20 cellular contexts compared by ENCODE assay signal in genomic region chr18:35662293-35663062, GRCh38.
DNase-seq lines count a peak whose midpoint lies in the region; ATAC-seq, FAIRE-seq and TF ChIP-seq lines count a peak whose summit lies in the region.
"Had no signal": no experiment of that assay in that cellular context is flagged by ENCODE, and none has a peak within 500 bp of the region (broad histone marks: within the 10 kb centered on the region; RNA-seq: fewer than 3 reads in every experiment).

No MANE protein-coding gene starts in this region.

- CTCF ChIA-PET in HepG2 (lab: Yijun Ruan, JAX; ENCODE audit: low intra/inter-chr PET ratio, low total read pairs), result interaction anchor here (1.4 kb wide), 1 partner anchor 115 kb away, joined by 9 read pairs; no protein-coding TSS in a partner anchor

- H3K27me3 ChIP-seq in HepG2 (ENCODE audit: control insufficient read depth in 1 of 2, insufficient read depth in 2 of 2, low read length in 2 of 2), result no peaks in the 10 kb centered on the region
- no peaks in the 10 kb centered on the region for H3K27me3 ChIP-seq in right lobe of liver
- H3K27me3 ChIP-seq: sigmoid colon, SJSA1 had no signal

- DNase-seq in HepG2 (ENCODE audit: low spot score) (no peak), right lobe of liver (no peak), superior temporal gyrus (ENCODE audit: extremely low spot score) (peak; percentile 8), NCI-H748 treated with DMSO at 0.1 percent for 48 hours (lab: John Stamatoyannopoulos, UW) (no peak), putamen (ENCODE audit: low spot score) (no peak)
- DNase-seq: activated CD4-positive, alpha-beta T cell treated with anti-CD3 and anti-CD28 coated beads, Interleukin-2, amount 50 U/mL, for 48 hours; CD8-positive, alpha-beta T cell; GM23248; NCI-H446 treated with DMSO at 0.1 percent for 48 hours; occipital lobe; sigmoid colon; stimulated activated CD4-positive, alpha-beta T cell treated with anti-CD3 and anti-CD28 coated beads, Interleukin-4, amount 100 ng/mL, for 24 hours had no signal

- no peak for FAIRE-seq in HepG2 (lab: Jason Lieb, UNC)
- FAIRE-seq: endothelial cell of umbilical vein, islet of Langerhans, urothelium cell line had no signal

- H3K4me1 ChIP-seq in HepG2 (ENCODE audit: insufficient read depth, low read length), result no peaks in the 10 kb centered on the region
- no peaks in the 10 kb centered on the region for H3K4me1 ChIP-seq in right lobe of liver
- H3K4me1 ChIP-seq: sigmoid colon, SJSA1 had no signal

- intact Hi-C loops in HepG2 (cut with micrococcal nuclease; ENCODE audit: unreplicated experiment) (loop anchor here (5.0 kb wide), 1 partner anchor 290 kb away; no protein-coding TSS in a partner anchor), right lobe of liver (cut with DNase I) (no loop called here)

- TF ChIP-seq EP300 in HepG2 (IDR thresholded peaks at IDR 0.05; ENCODE audit: low read depth in 2 of 2, low read length in 2 of 2) (no peak), HepG2 (CRISPR knock-in tag; IDR thresholded peaks at IDR 0.05; ENCODE audit: borderline replicate concordance) (no peak)

- no peak for ATAC-seq in HepG2
- no peak for ATAC-seq in right lobe of liver
- ATAC-seq in GM21825 (IDR thresholded peaks at IDR 0.05; ENCODE audit: unreplicated experiment), result peak; percentile 91
- ATAC-seq in HG03442 (IDR thresholded peaks at IDR 0.05; ENCODE audit: unreplicated experiment), result peak; percentile 73
- no peak for ATAC-seq in GM19397 (IDR thresholded peaks at IDR 0.05; ENCODE audit: unreplicated experiment)
- ATAC-seq: CD8-positive, alpha-beta T cell had no signal

- H3K79me2 ChIP-seq in HepG2 (ENCODE audit: insufficient read depth, low read length), result no peaks in the 10 kb centered on the region

- no peaks in the 10 kb centered on the region for H4K20me1 ChIP-seq in HepG2 (ENCODE audit: insufficient read depth, low read length)

- H3K4me2 ChIP-seq in HepG2 (ENCODE audit: low read depth, low read length), result no peak overlapping the region

- H3K9me3 ChIP-seq in HepG2 (ENCODE audit: low read length) (no peaks in the 10 kb centered on the region), right lobe of liver (no peaks in the 10 kb centered on the region)
- H3K9me3 ChIP-seq: sigmoid colon, SJSA1 had no signal

- H3K9ac ChIP-seq in HepG2 (ENCODE audit: insufficient read depth, low read depth, low read length), result no peak overlapping the region
- H3K9ac ChIP-seq: GM23248 had no signal

- H3K4me3 ChIP-seq in HepG2 (replicated peaks in 1 of 3; ENCODE audit: insufficient read depth in 1 of 3, low read depth in 2 of 3, low read length in 3 of 3), result no peak overlapping the region
- no peak overlapping the region for H3K4me3 ChIP-seq in right lobe of liver
- H3K4me3 ChIP-seq: GM23248, sigmoid colon, SJSA1 had no signal

- TF ChIP-seq POLR2A in HepG2 (IDR thresholded peaks at IDR 0.05; ENCODE audit: insufficient read depth in 1 of 2, low read depth in 2 of 2, low read length in 2 of 2), result no peak
- no peak for TF ChIP-seq POLR2A in right lobe of liver (IDR thresholded peaks at IDR 0.05)

- 89% methylated on average over 3 of the region's 3 CpGs for WGBS in HepG2 (ENCODE audit: low lambda C conversion rate)
- WGBS in right lobe of liver (ENCODE audit: insufficient coverage, low coverage, low lambda C conversion rate, missing lambda C conversion rate), result 52% methylated on average over 3 of the region's 3 CpGs

- peaks cover 0 to 24% of the 10 kb centered on the region in 2 experiments; a peak in 3 of 5 replicates for H3K36me3 ChIP-seq in HepG2 (replicated peaks in 1 of 2; ENCODE audit: control insufficient read depth in 1 of 2, insufficient read depth in 2 of 2, low read length in 2 of 2)
- H3K36me3 ChIP-seq in right lobe of liver, result peaks cover 0 to 4% (median 0%) of the 10 kb centered on the region in 4 donors

- BruUV-seq in HepG2 (replicated peaks; lab: Mats Ljungman, UMichigan), result no TSS peak

- in situ Hi-C loops in HepG2 (cut with HindIII; ENCODE audit: extremely low pct_ligation_motif_present, low pct_unique_long_range_greater_than_20kb), result no loop called here

- no peak for TF ChIP-seq RAD21 in HepG2 (CRISPR knock-in tag; IDR thresholded peaks at IDR 0.05)

- H3K27ac ChIP-seq in HepG2 (ENCODE audit: extremely low read length, insufficient read depth, low read length) (no peak overlapping the region), right lobe of liver (no peak overlapping the region)
- H3K27ac ChIP-seq: 22Rv1, GM23248, sigmoid colon, SJSA1 had no signal

- POLR2A ChIA-PET in HepG2 (lab: Yijun Ruan, JAX), result no interaction called here

- no peak overlapping the region for H2AFZ ChIP-seq in HepG2 (ENCODE audit: low read length)
- H2AFZ ChIP-seq: GM23248 had no signal

- TF ChIP-seq CTCF in HepG2 (CRISPR knock-in tag; IDR thresholded peaks at IDR 0.05) (no peak), right lobe of liver (IDR thresholded peaks at IDR 0.05) (no peak)

TF ChIP-seq in HepG2, 621 proteins besides CTCF, POLR2A, EP300 and RAD21:
- TF ChIP-seq ZNF558 (CRISPR knock-in tag; IDR thresholded peaks at IDR 0.05; ENCODE audit: borderline replicate concordance) (no peak), MAFK (conservative IDR thresholded peaks at IDR 0.05 in 1 of 2, IDR thresholded peaks at IDR 0.05 in 1 of 2; ENCODE audit: low read length in 2 of 2) (peak; percentile 42 to 69; a peak in 3 of 4 replicates)
TF ChIP-seq in HepG2: peak in this region for 1.

Comparison
In these comparisons a context has a peak if more than half of its experiments do, and no peak if none do; other contexts are left out.
1. ATAC-seq: peak in GM21825 (single experiment) and HG03442 (single experiment); none in HepG2 (single experiment), right lobe of liver (0 of 4) and GM19397 (single experiment).